Comparison of ENCODE assay signal across 8 cellular contexts in genomic region chr1:109277434-109278204, GRCh38. TPM values are rescaled to one million over a fixed set of nuclear protein-coding genes. Genes with fewer than 3 reads are reported as not detected.
DNase-seq lines count a peak whose midpoint lies in the region; ATAC-seq and TF ChIP-seq lines count a peak whose summit lies in the region.

No MANE protein-coding gene starts in this region.

- peaks cover 20% of the 10 kb centered on the region for H3K36me3 ChIP-seq in H7 (replicated peaks; ENCODE audit: control insufficient read depth, insufficient read depth, low read length)
- no peaks in the 10 kb centered on the region for H3K36me3 ChIP-seq in gastrocnemius medialis

- H3K27me3 ChIP-seq in H7 (ENCODE audit: control insufficient read depth, insufficient read depth, low read length) (no peaks in the 10 kb centered on the region), gastrocnemius medialis (no peaks in the 10 kb centered on the region)

- peak overlapping the region in 3 of 4 donors; percentile 21 to 62 (median 50) for H3K27ac ChIP-seq in gastrocnemius medialis

- H3K4me3 ChIP-seq in H7 (ENCODE audit: insufficient read depth, low read depth, low read length) (no peak overlapping the region), astrocyte of the spinal cord (ENCODE audit: low read depth, low read length) (no peak overlapping the region), gastrocnemius medialis (no peak overlapping the region)

- no peak for TF ChIP-seq POLR2A in gastrocnemius medialis (IDR thresholded peaks at IDR 0.05)

- H3K4me1 ChIP-seq in gastrocnemius medialis = peaks cover 14 to 33% of the 10 kb centered on the region in 2 donors

- DNase-seq in EH (ENCODE audit: low read depth) (peak; percentile 71), H7 (peak; percentile 95), NCI-H1105 (lab: John Stamatoyannopoulos, UW) (peak; percentile 52), T1000 (lab: John Stamatoyannopoulos, UW) (peak; percentile 39), astrocyte of the spinal cord (ENCODE audit: low read depth, low spot score) (peak; percentile 58), hepatic stellate cell (ENCODE audit: low spot score) (peak; percentile 86), gastrocnemius medialis (peak; percentile 42 to 75)

- H3K9me3 ChIP-seq in gastrocnemius medialis = no peaks in the 10 kb centered on the region

- ATAC-seq in gastrocnemius medialis = peak in 1 of 2 donors; percentile 53
- ATAC-seq in GM18519 (IDR thresholded peaks at IDR 0.05; ENCODE audit: low FRiP score, unreplicated experiment) = no peak

- in situ Hi-C loops in astrocyte of the spinal cord (cut with HindIII; ENCODE audit: low sequenced_read_pairs) = no loop called here
- in situ Hi-C loops in gastrocnemius medialis (cut with MboI; ENCODE audit: low sequenced_read_pairs in 4 of 4) = loop anchor here in 3 of 4 donors (5.0 to 25.0 kb wide), 4 partner anchors 120 to 260 kb away; partner anchors contain the start of genes GPR61 (in 2 of the 3), GNAI3 (in 1 of the 3) and SORT1 (in 1 of the 3)

- TF ChIP-seq CTCF in astrocyte of the spinal cord (IDR thresholded peaks at IDR 0.05; ENCODE audit: low read depth, low read length) = peak; percentile 93
- peak; percentile 85 to 93 (median 88) for TF ChIP-seq CTCF in gastrocnemius medialis (IDR thresholded peaks at IDR 0.05 in 4 of 5, conservative IDR thresholded peaks at IDR 0.05 in 1 of 5)

- intact Hi-C loops in gastrocnemius medialis (cut with DNase I; ENCODE audit: low total_unique reads) = loop anchor here (1.0 to 5.0 kb wide), 2 partner anchors 122 to 255 kb away; no protein-coding TSS in a partner anchor

RNA-seq across cellular contexts. Expression of gene PSRC1, which starts 5.3 kb away (rescaled TPM):
- total RNA-seq in H7 (2014; rRNA removed; shearing (Covaris generic)) = 112 and 141 TPM in 2 replicates
- total RNA-seq in gastrocnemius medialis = 1 to 10 TPM in 1 of 4 donors, under 1 TPM in 2, not detected in 1; 0.19 to 2.3 (median 0.84) TPM

RNA-seq across cellular contexts. Expression of gene CELSR2, which starts 28.3 kb away (rescaled TPM):
- total RNA-seq in H7 (2014; rRNA removed; shearing (Covaris generic)) = 7.8 and 11.0 TPM in 2 replicates
- total RNA-seq in gastrocnemius medialis = 10 to 100 TPM in 1 of 4 donors, 1 to 10 TPM in 3; 5.8 to 12.5 (median 7.9) TPM

RNA-seq across cellular contexts. Expression of gene MYBPHL, which starts 29.2 kb away (rescaled TPM):
- not detected in 2 replicates for total RNA-seq in H7 (2014; rRNA removed; shearing (Covaris generic))
- 1 to 10 TPM in 1 of 4 donors, not detected in 3; 3.1 TPM for total RNA-seq in gastrocnemius medialis

Comparison
In these comparisons a context has a peak if more than half of its experiments do, and no peak if none do; other contexts are left out.
1. DNase-seq: peak in every context shown above with its lines; median percentile 95 in H7; 86 in hepatic stellate cell; 71 in EH; 58 in gastrocnemius medialis; 58 in astrocyte of the spinal cord; 52 in NCI-H1105; 39 in T1000.
2. RNA of gene PSRC1, which starts 5.3 kb away (total RNA-seq): 112 to 141 TPM in H7; 0.19 to 2.3 TPM in gastrocnemius medialis; every median in the first group is over 10 times any median in the second.